8 cellular contexts compared by ENCODE assay signal in the genomic region with DNA sequence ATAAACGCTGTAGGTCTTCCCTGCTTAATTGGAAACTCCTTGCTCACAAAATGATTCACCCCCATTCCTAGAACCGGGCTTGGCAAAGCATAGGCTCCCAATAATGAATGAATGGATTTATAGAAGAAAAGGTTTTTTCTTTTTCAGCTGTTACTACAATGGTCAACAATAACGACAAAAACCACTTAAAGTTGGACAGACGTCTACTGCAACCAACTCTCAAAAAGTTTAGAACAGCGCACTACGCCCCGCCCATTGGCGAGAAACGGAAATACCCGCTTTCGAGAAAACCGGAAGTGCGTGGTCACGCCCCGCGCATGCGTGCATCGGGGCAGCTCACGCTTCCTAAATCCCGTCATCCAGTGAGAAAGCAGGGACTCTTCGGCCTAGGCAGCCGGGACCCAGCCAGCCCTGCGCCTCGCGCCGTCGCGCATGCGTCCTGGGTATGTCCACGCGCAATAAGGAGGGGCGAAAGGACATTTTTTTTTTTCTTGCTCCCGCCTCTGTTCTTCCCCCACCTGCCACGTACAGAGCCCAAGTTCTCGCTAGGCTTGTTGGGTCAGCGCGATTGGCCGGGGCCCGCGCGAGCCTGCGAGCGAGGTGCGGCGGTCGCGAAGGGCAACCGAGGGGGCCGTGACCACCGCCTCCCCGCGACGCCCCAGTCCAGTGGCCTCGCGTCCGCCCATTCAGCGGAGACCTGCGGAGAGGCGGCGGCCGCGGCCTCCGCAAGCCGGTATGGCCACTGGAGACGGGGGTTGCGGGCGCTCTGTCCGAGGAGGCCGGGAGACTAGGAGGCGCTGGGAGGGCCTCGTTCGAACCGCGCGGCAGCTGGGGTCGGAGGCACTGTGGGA. TPM values are rescaled to one million over a fixed set of nuclear protein-coding genes. Genes with fewer than 3 reads are reported as not detected.
DNase-seq lines count a peak whose midpoint lies in the region; ATAC-seq and TF ChIP-seq lines count a peak whose summit lies in the region.

Gene TFG (plus strand): TSS at position 506 of the 851 bp plus-strand sequence. CDS start 4,192 bp downstream, outside the sequence.

- H3K9me3 ChIP-seq in T-helper 17 cell (ENCODE audit: control insufficient read depth, low read length, poor library complexity, severe bottlenecking) (no peaks in the 10 kb centered on the region), upper lobe of right lung (no peaks in the 10 kb centered on the region)

- peaks cover 10% of the 10 kb centered on the region for H3K27me3 Mint-ChIP-seq in T-helper 17 cell

- H3K4me3 ChIP-seq in upper lobe of right lung, result peak within 1 kb of the TSS; percentile 83

- no peaks in the 10 kb centered on the region for H3K27me3 ChIP-seq in upper lobe of right lung

- TF ChIP-seq CTCF in upper lobe of right lung (IDR thresholded peaks at IDR 0.05), result no peak

- H3K36me3 ChIP-seq in upper lobe of right lung, result peaks cover 6% of the 10 kb centered on the region

- peak; percentile 96 for DNase-seq in NCI-H1694 treated with DMSO at 0.1 percent for 48 hours (lab: John Stamatoyannopoulos, UW)
- DNase-seq in T-helper 17 cell, result peak; percentile 95 to 97 (median 97)
- peak; percentile 77 to 100 (median 93) for DNase-seq in amygdala (lab: John Stamatoyannopoulos, UW)
- peak; percentile 99 for DNase-seq in left cardiac atrium
- DNase-seq in posterior vena cava (ENCODE audit: low spot score), result peak; percentile 100
- peak; percentile 99 for DNase-seq in upper lobe of right lung

- H3K27ac ChIP-seq in upper lobe of right lung, result peak within 1 kb of the TSS; percentile 96

- peaks cover 28% of the 10 kb centered on the region for H3K4me1 Mint-ChIP-seq in T-helper 17 cell

- peak; percentile 67 for TF ChIP-seq POLR2A in GM15510 (IDR thresholded peaks at IDR 0.05; ENCODE audit: borderline replicate concordance, extremely low read depth, insufficient read length)

- H3K4me1 ChIP-seq in upper lobe of right lung, result peaks cover 21% of the 10 kb centered on the region

- peak within 1 kb of the TSS; percentile 92 for H3K4me3 Mint-ChIP-seq in T-helper 17 cell

- intact Hi-C loops in left cardiac atrium (cut with DNase I) (no loop called here), posterior vena cava (cut with DNase I) (no loop called here), upper lobe of right lung (cut with DNase I) (no loop called here)

- no peaks in the 10 kb centered on the region for H3K36me3 Mint-ChIP-seq in T-helper 17 cell (ENCODE audit: low read depth)

- ATAC-seq in HG02885 (IDR thresholded peaks at IDR 0.05; ENCODE audit: poor library complexity, unreplicated experiment) (peak; percentile 92), T-helper 17 cell (peak; percentile 92), left cardiac atrium (peak; percentile 97 to 98), upper lobe of right lung (peak; percentile 96)

- peak within 1 kb of the TSS; percentile 94 for H3K27ac Mint-ChIP-seq in T-helper 17 cell

RNA-seq across cellular contexts. Expression of gene TFG, which starts in this region (rescaled TPM):
- total RNA-seq in T-helper 17 cell, result 10 to 100 TPM; 59.2 to 60.4 TPM
- 10 to 100 TPM; 86.5 to 93.9 TPM for total RNA-seq in left cardiac atrium
- 10 to 100 TPM; 67.7 to 69.0 TPM for total RNA-seq in posterior vena cava
- 59.6 TPM for total RNA-seq in upper lobe of right lung

Comparison
In these comparisons a context has a peak if more than half of its experiments do, and no peak if none do; other contexts are left out.
1. Peak in every context shown above with its lines: DNase-seq, ATAC-seq, H3K4me3 ChIP-seq and H3K27ac ChIP-seq.